In the genomic region with DNA sequence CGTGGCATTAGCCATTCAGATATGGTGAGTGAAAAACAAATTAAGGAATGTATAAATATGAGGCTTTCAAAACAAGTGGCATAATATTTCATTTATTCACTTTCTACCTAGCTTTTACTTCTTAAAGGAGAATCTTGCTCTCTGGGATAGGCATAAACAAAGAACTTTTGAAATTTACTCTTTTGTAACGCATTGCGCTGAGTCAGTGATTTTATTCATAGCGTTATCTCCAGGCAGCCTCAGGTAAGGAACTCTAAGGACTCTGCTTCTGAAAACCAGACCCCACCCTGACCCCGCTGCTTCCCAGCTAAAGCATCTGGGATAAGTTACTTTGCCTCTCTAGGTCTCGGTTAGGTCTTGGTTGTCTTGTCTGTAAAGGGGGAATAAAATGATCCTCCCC, we compare ENCODE assay signal across 1 cellular context.
TF ChIP-seq lines count a peak whose summit lies in the region.

No MANE protein-coding gene starts in this region.

TF ChIP-seq in A549, 52 proteins besides CTCF, POLR2A, EP300 and RAD21 (continued from another document):
- TF ChIP-seq CBX8 (IDR thresholded peaks at IDR 0.05) (no peak), MAZ (IDR thresholded peaks at IDR 0.05; ENCODE audit: borderline replicate concordance, low read depth, low read length) (no peak), ZFP36 (IDR thresholded peaks at IDR 0.05; ENCODE audit: borderline replicate concordance, partially characterized antibody) (no peak), ESRRA (IDR thresholded peaks at IDR 0.05; ENCODE audit: borderline replicate concordance, low read length) (no peak), SREBF2 (IDR thresholded peaks at IDR 0.05) (no peak), KDM1A (IDR thresholded peaks at IDR 0.05; ENCODE audit: low read depth) (no peak), EHMT2 (IDR thresholded peaks at IDR 0.05; ENCODE audit: low read depth) (no peak), CEBPB (IDR thresholded peaks at IDR 0.05) (no peak), FOSL2 (IDR thresholded peaks at IDR 0.05) (no peak), FOSL2 (CRISPR knock-in tag; IDR thresholded peaks at IDR 0.05) (no peak)
- TF ChIP-seq, protein P1, sequence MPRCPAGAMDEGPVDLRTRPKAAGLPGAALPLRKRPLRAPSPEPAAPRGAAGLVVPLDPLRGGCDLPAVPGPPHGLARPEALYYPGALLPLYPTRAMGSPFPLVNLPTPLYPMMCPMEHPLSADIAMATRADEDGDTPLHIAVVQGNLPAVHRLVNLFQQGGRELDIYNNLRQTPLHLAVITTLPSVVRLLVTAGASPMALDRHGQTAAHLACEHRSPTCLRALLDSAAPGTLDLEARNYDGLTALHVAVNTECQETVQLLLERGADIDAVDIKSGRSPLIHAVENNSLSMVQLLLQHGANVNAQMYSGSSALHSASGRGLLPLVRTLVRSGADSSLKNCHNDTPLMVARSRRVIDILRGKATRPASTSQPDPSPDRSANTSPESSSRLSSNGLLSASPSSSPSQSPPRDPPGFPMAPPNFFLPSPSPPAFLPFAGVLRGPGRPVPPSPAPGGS (IDR thresholded peaks at IDR 0.05): no peak
- TF ChIP-seq, protein P2, sequence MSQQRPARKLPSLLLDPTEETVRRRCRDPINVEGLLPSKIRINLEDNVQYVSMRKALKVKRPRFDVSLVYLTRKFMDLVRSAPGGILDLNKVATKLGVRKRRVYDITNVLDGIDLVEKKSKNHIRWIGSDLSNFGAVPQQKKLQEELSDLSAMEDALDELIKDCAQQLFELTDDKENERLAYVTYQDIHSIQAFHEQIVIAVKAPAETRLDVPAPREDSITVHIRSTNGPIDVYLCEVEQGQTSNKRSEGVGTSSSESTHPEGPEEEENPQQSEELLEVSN (IDR thresholded peaks at IDR 0.05; ENCODE audit: borderline replicate concordance, low read depth): no peak
- TF ChIP-seq, protein P3, sequence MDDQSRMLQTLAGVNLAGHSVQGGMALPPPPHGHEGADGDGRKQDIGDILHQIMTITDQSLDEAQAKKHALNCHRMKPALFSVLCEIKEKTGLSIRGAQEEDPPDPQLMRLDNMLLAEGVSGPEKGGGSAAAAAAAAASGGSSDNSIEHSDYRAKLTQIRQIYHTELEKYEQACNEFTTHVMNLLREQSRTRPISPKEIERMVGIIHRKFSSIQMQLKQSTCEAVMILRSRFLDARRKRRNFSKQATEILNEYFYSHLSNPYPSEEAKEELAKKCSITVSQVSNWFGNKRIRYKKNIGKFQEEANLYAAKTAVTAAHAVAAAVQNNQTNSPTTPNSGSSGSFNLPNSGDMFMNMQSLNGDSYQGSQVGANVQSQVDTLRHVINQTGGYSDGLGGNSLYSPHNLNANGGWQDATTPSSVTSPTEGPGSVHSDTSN (IDR thresholded peaks at IDR 0.05): no peak
